In genomic region chr18:60982958-60983357, GRCh38 we compare ENCODE assay signal across 25 cellular contexts.
"Had no signal": no experiment of that assay in that cellular context is flagged by ENCODE, and none has a peak within 500 bp of the region (broad histone marks: within the 10 kb centered on the region; RNA-seq: fewer than 3 reads in every experiment).

No MANE protein-coding gene starts in this region.

- DNase-seq: activated CD4-positive, alpha-beta memory T cell treated with anti-CD3 and anti-CD28 coated beads, Interleukin-2, amount 10 ng/mL, durations not matched to agents 7 days and 5 days; activated CD4-positive, alpha-beta T cell treated with anti-CD3 and anti-CD28 coated beads for 36 hours; activated CD4-positive, alpha-beta T cell treated with anti-CD3 and anti-CD28 coated beads, Interleukin-2, amount 10 ng/mL, durations not matched to agents 24 days and 14 days; activated CD4-positive, alpha-beta T cell treated with anti-CD3 and anti-CD28 coated beads, Interleukin-2, amount 50 U/mL, for 4 hours; activated CD4-positive, CD25-positive, alpha-beta regulatory T cell; activated CD4-positive, CD25-positive, alpha-beta regulatory T cell treated with anti-CD3 and anti-CD28 coated beads, Interleukin-2, amount 50 U/mL, for 72 hours; activated CD8-positive, alpha-beta memory T cell treated with anti-CD3 and anti-CD28 coated beads, Interleukin-2, amount 50 U/mL, for 48 hours; activated gamma-delta T cell; activated naive CD4-positive, alpha-beta T cell; activated naive CD4-positive, alpha-beta T cell treated with anti-CD3 and anti-CD28 coated beads, Interleukin-2, amount 50 U/mL, for 16 hours; activated T-cell treated with anti-CD3 and anti-CD28 coated beads for 4 hours; activated T-cell treated with anti-CD3 and anti-CD28 coated beads, Interleukin-2, amount 50 U/mL, for 24 hours; activated T-cell treated with anti-CD3 and anti-CD28 coated beads, Interleukin-2, amount 50 U/mL, for 72 hours; amniotic stem cell; aorta; body of pancreas; caudate nucleus; effector memory CD8-positive, alpha-beta T cell; esophagus squamous epithelium; foreskin melanocyte; heart right ventricle; T-helper 2 cell had no signal

- H3K36me3 Mint-ChIP-seq: activated naive CD8-positive, alpha-beta T cell had no signal

- H3K4me1 ChIP-seq: body of pancreas, esophagus squamous epithelium, gastroesophageal sphincter had no signal

- H3K4me1 Mint-ChIP-seq: activated CD4-positive, alpha-beta memory T cell treated with anti-CD3 and anti-CD28 coated beads, Interleukin-2, amount 10 ng/mL, durations not matched to agents 7 days and 5 days; activated CD4-positive, alpha-beta T cell treated with anti-CD3 and anti-CD28 coated beads for 36 hours; activated CD4-positive, alpha-beta T cell treated with anti-CD3 and anti-CD28 coated beads, Interleukin-2, amount 10 ng/mL, durations not matched to agents 24 days and 14 days had no signal

- H3K4me3 ChIP-seq: body of pancreas, esophagus squamous epithelium, gastroesophageal sphincter, heart right ventricle had no signal

- H3K27me3 Mint-ChIP-seq: activated CD4-positive, alpha-beta memory T cell treated with anti-CD3 and anti-CD28 coated beads, Interleukin-2, amount 10 ng/mL, durations not matched to agents 7 days and 5 days; activated CD4-positive, alpha-beta T cell treated with anti-CD3 and anti-CD28 coated beads for 36 hours; activated CD4-positive, alpha-beta T cell treated with anti-CD3 and anti-CD28 coated beads, Interleukin-2, amount 10 ng/mL, durations not matched to agents 24 days and 14 days; activated naive CD8-positive, alpha-beta T cell; activated T-cell treated with anti-CD3 and anti-CD28 coated beads, Interleukin-2, amount 50 U/mL, for 24 hours; effector memory CD8-positive, alpha-beta T cell had no signal

- H3K27ac Mint-ChIP-seq: activated CD4-positive, alpha-beta memory T cell treated with anti-CD3 and anti-CD28 coated beads, Interleukin-2, amount 10 ng/mL, durations not matched to agents 7 days and 5 days; activated CD4-positive, alpha-beta T cell treated with anti-CD3 and anti-CD28 coated beads for 36 hours; activated CD4-positive, alpha-beta T cell treated with anti-CD3 and anti-CD28 coated beads, Interleukin-2, amount 10 ng/mL, durations not matched to agents 24 days and 14 days; activated naive CD8-positive, alpha-beta T cell; activated T-cell treated with anti-CD3 and anti-CD28 coated beads, Interleukin-2, amount 50 U/mL, for 24 hours; activated T-cell treated with anti-CD3 and anti-CD28 coated beads, Interleukin-2, amount 50 U/mL, for 72 hours; effector memory CD8-positive, alpha-beta T cell had no signal

- H3K9me3 Mint-ChIP-seq: activated CD4-positive, alpha-beta T cell treated with anti-CD3 and anti-CD28 coated beads, Interleukin-2, amount 10 ng/mL, durations not matched to agents 24 days and 14 days had no signal

- ATAC-seq: activated CD4-positive, alpha-beta T cell treated with anti-CD3 and anti-CD28 coated beads for 36 hours; activated T-cell treated with anti-CD3 and anti-CD28 coated beads, Interleukin-2, amount 50 U/mL, for 72 hours; body of pancreas; effector memory CD8-positive, alpha-beta T cell; gastroesophageal sphincter; heart right ventricle had no signal

- H3K4me3 Mint-ChIP-seq: activated CD4-positive, alpha-beta memory T cell treated with anti-CD3 and anti-CD28 coated beads, Interleukin-2, amount 10 ng/mL, durations not matched to agents 7 days and 5 days; activated CD4-positive, alpha-beta T cell treated with anti-CD3 and anti-CD28 coated beads for 36 hours; activated CD4-positive, alpha-beta T cell treated with anti-CD3 and anti-CD28 coated beads, Interleukin-2, amount 10 ng/mL, durations not matched to agents 24 days and 14 days; activated naive CD8-positive, alpha-beta T cell; activated T-cell treated with anti-CD3 and anti-CD28 coated beads, Interleukin-2, amount 50 U/mL, for 24 hours; activated T-cell treated with anti-CD3 and anti-CD28 coated beads, Interleukin-2, amount 50 U/mL, for 72 hours; effector memory CD8-positive, alpha-beta T cell had no signal

- H3K27me3 ChIP-seq: body of pancreas, esophagus squamous epithelium, gastroesophageal sphincter, heart right ventricle had no signal

- H3K9me3 ChIP-seq: body of pancreas, esophagus squamous epithelium, gastroesophageal sphincter, heart right ventricle had no signal

- H3K27ac ChIP-seq: body of pancreas, epithelial cell of prostate, esophagus squamous epithelium, gastroesophageal sphincter, heart right ventricle had no signal

- H3K36me3 ChIP-seq: esophagus squamous epithelium, gastroesophageal sphincter, heart right ventricle had no signal
